In the genomic region with DNA sequence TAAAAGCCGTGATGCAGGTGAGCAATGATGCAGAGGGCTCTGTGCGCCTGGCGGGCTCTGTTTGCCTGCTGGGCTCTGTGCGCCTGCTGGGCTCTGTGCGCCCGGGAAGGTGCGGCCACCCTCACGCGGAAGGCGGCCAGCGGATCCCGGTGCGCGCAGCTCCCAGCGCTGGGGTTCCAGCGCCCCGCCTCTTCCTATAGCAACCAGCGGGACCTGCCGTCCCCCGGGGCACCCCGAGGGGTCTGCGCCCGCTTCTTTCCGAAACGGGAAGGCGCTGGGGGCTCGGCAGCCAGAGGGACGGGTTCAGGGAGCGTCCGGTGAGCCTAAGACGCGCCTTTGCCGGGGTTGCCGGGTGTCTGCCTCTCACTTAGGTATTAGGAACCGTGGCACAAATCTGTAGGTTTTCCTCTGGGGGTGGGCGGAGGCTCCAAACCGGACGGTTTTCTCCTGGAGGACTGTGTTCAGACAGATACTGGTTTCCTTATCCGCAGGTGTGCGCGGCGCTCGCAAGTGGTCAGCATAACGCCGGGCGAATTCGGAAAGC, we compare ENCODE assay signal across 8 cellular contexts. TPM values are rescaled to one million over a fixed set of nuclear protein-coding genes. Genes with fewer than 3 reads are reported as not detected.
DNase-seq lines count a peak whose midpoint lies in the region; ATAC-seq and TF ChIP-seq lines count a peak whose summit lies in the region.

No MANE protein-coding gene starts in this region.

- no peak for TF ChIP-seq CTCF in thyroid gland (IDR thresholded peaks at IDR 0.05)

- TF ChIP-seq POLR2A in thyroid gland (IDR thresholded peaks at IDR 0.05): no peak

- H3K36me3 ChIP-seq in endocrine pancreas (ENCODE audit: control insufficient read depth, insufficient read depth, low read length): no peaks in the 10 kb centered on the region
- H3K36me3 ChIP-seq in mucosa of rectum (ENCODE audit: control insufficient read depth in 2 of 2, insufficient read depth in 2 of 2, low read length in 2 of 2): peaks cover 16 to 23% of the 10 kb centered on the region in 2 donors
- peaks cover 8 to 13% of the 10 kb centered on the region in 2 donors for H3K36me3 ChIP-seq in thyroid gland

- H3K4me1 ChIP-seq in endocrine pancreas (ENCODE audit: control insufficient read depth, insufficient read depth, low read length) (no peaks in the 10 kb centered on the region), mucosa of rectum (ENCODE audit: control insufficient read depth in 2 of 2, insufficient read depth in 2 of 2, low read length in 2 of 2) (peaks cover 7 to 9% of the 10 kb centered on the region in 2 donors), thyroid gland (peaks cover 4 to 13% of the 10 kb centered on the region in 2 donors)

- CTCF ChIA-PET in HEK293T (lab: Yijun Ruan, JAX): no interaction called here

- peak overlapping the region; percentile 73 for H3K9ac ChIP-seq in endocrine pancreas (ENCODE audit: control insufficient read depth, insufficient read depth, low read length)
- no peak overlapping the region for H3K9ac ChIP-seq in mucosa of rectum (ENCODE audit: low read depth in 1 of 2, low read length in 2 of 2)

- POLR2A ChIA-PET in HEK293T (lab: Yijun Ruan, JAX): interaction anchor here (0.8 to 1.6 kb wide), 3 partner anchors 30 to 31 kb away, joined by 3 to 5 read pairs (median 5); no protein-coding TSS in a partner anchor

- H3K27me3 ChIP-seq in endocrine pancreas (ENCODE audit: control insufficient read depth, insufficient read depth, low read length): no peaks in the 10 kb centered on the region
- peaks cover 7 to 10% of the 10 kb centered on the region in 2 donors for H3K27me3 ChIP-seq in mucosa of rectum (ENCODE audit: control insufficient read depth in 2 of 2, insufficient read depth in 2 of 2, low read length in 2 of 2)
- no peaks in the 10 kb centered on the region for H3K27me3 ChIP-seq in thyroid gland

- WGBS in thyroid gland, 2 donors: 0 to 4% methylated on average over 23 to 24 of the region's 47 CpGs

- H3K27ac ChIP-seq in mucosa of rectum (ENCODE audit: low read depth in 2 of 2, low read length in 2 of 2): no peak overlapping the region
- H3K27ac ChIP-seq in thyroid gland: no peak overlapping the region

- H3K4me3 ChIP-seq in endocrine pancreas (ENCODE audit: control insufficient read depth, insufficient read depth, low read length): no peak overlapping the region
- peak overlapping the region; percentile 54 to 63 for H3K4me3 ChIP-seq in mucosa of rectum (ENCODE audit: low read length in 2 of 2)
- H3K4me3 ChIP-seq in thyroid gland (replicated peaks in 1 of 3): peak overlapping the region in 1 of 3 donors; percentile 10

- no peak for ATAC-seq in GM21529 (IDR thresholded peaks at IDR 0.05; ENCODE audit: unreplicated experiment)

- intact Hi-C loops in thyroid gland (cut with DNase I): no loop called here

- H3K9me3 ChIP-seq in endocrine pancreas (ENCODE audit: control insufficient read depth, low read length): no peaks in the 10 kb centered on the region
- H3K9me3 ChIP-seq in mucosa of rectum (ENCODE audit: control insufficient read depth in 2 of 2, low read length in 2 of 2): no peaks in the 10 kb centered on the region
- no peaks in the 10 kb centered on the region for H3K9me3 ChIP-seq in thyroid gland

- DNase-seq in activated T-cell treated with anti-CD3 and anti-CD28 coated beads for 24 hours (ENCODE audit: low read depth) (peak; percentile 15), RKO (ENCODE audit: low spot score) (peak; percentile 63), thyroid gland (no peak), HEK293T (ENCODE audit: extremely low spot score) (no peak)
- no peak for DNase-seq in activated T-cell treated with anti-CD3 and anti-CD28 coated beads, Interleukin-2, amount 50 U/mL, for 1 hour

TF ChIP-seq in HEK293T, 16 proteins besides CTCF, POLR2A, EP300 and RAD21:
- TF ChIP-seq ELF4 (IDR thresholded peaks at IDR 0.05) (no peak), ZNF384 (IDR thresholded peaks at IDR 0.05) (no peak), SP1 (IDR thresholded peaks at IDR 0.05) (no peak), LEF1 (IDR thresholded peaks at IDR 0.05; ENCODE audit: borderline replicate concordance) (no peak)

RNA-seq across cellular contexts. Expression of gene PRMT2, which starts 31.8 kb away (rescaled TPM):
- 100 to 1,000 TPM in 2 of 4 donors, 10 to 100 TPM in 2; 94.6 to 112 (median 99.4) TPM for total RNA-seq in thyroid gland

Comparison
In these comparisons a context has a peak if more than half of its experiments do, and no peak if none do; other contexts are left out.
1. DNase-seq: peak in activated T-cell treated with anti-CD3 and anti-CD28 coated beads for 24 hours (single experiment) and RKO (single experiment); none in activated T-cell treated with anti-CD3 and anti-CD28 coated beads, Interleukin-2, amount 50 U/mL, for 1 hour (single experiment), thyroid gland (0 of 2) and HEK293T (single experiment).